Comparison of ENCODE assay signal across 8 cellular contexts in the genomic region with DNA sequence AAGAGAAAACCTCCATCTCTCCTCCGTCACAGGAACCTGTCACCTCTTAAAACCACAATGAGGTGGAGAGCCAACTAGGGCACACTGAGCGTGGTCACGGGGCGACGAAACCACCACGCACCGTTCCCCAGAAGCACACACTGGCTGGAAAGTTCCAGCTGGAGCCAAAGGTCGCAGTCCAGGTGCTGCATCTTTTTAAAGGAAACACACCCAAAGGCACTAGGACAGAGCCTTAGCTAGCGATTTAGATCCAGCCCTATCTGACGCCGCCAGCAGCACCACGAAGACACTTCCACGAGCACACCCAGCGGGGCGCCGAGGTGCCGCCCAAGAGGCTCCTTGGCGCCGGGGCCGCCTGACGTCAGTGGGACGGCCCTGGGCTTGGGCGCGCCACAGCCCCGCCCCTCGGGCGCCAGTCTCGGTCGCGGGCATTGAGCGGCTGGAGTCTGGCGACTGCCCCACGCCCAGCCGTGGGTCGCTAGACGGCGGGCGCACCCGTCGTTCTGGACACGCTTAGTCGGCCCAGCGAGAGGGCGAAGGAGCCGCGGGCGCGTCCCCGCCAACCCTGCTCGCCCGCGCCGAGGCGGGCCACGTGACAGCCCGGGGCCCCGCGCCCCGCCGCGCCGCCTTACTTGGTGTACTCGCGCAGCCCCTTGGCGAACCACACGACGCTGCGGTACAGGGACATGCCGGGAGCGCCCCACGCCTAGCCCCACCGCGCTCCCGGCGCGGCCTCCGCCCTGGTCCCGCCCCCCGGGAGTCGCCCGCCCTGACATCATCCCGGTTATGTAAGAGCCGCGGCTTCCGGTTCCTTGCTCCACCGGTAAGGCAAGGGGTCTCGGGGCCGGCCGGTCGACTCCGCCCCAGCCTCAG. TPM values are rescaled to one million over a fixed set of nuclear protein-coding genes. Genes with fewer than 3 reads are reported as not detected.
DNase-seq lines count a peak whose midpoint lies in the region; ATAC-seq and TF ChIP-seq lines count a peak whose summit lies in the region.

A gene with protein sequence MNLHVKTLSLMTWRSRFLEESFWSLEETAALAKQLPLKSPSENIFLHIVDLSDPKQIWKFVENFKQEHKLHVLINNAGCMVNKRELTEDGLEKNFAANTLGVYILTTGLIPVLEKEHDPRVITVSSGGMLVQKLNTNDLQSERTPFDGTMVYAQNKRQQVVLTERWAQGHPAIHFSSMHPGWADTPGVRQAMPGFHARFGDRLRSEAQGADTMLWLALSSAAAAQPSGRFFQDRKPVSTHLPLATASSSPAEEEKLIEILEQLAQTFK (minus strand): TSS at position 742 of the 873 bp plus-strand sequence. CDS start 4,504 bp downstream, outside the sequence.

- H3K4me3 ChIP-seq in KMS-11 (IDR thresholded peaks at IDR 0.05; ENCODE audit: insufficient read depth, low read depth, low read length) (no peak within 1 kb of the TSS), neuron (ENCODE audit: low read length) (peak within 1 kb of the TSS; percentile 48), subcutaneous abdominal adipose tissue (ENCODE audit: low read depth in 1 of 5, low read length in 5 of 5) (peak within 1 kb of the TSS; percentile 74 to 92 (median 80))

- peak within 1 kb of the TSS; percentile 88 for H3K27ac ChIP-seq in KMS-11
- peak within 1 kb of the TSS; percentile 96 for H3K27ac ChIP-seq in foreskin keratinocyte
- peak within 1 kb of the TSS; percentile 99 for H3K27ac ChIP-seq in subcutaneous abdominal adipose tissue (ENCODE audit: low read depth, low read length)

- ATAC-seq in GM21737 (IDR thresholded peaks at IDR 0.05; ENCODE audit: unreplicated experiment): peak; percentile 84
- ATAC-seq in foreskin keratinocyte: peak; percentile 84

- peak within 1 kb of the TSS; percentile 88 for H3K9ac ChIP-seq in KMS-11
- peak within 1 kb of the TSS; percentile 89 to 97 (median 92) for H3K9ac ChIP-seq in subcutaneous abdominal adipose tissue (ENCODE audit: low read length in 5 of 5)

- peak within 1 kb of the TSS; percentile 64 for H2AFZ ChIP-seq in KMS-11 (ENCODE audit: low read depth)
- H2AFZ ChIP-seq in neuron (ENCODE audit: low read depth, low read length): peak within 1 kb of the TSS; percentile 24

- peaks cover 30% of the 10 kb centered on the region for H3K4me1 ChIP-seq in KMS-11 (ENCODE audit: low read depth, poor library complexity, severe bottlenecking)
- H3K4me1 ChIP-seq in foreskin keratinocyte: no peaks in the 10 kb centered on the region
- peaks cover 26% of the 10 kb centered on the region for H3K4me1 ChIP-seq in neuron (ENCODE audit: insufficient read depth, low read length)
- peaks cover 17 to 61% (median 53%) of the 10 kb centered on the region in 5 donors for H3K4me1 ChIP-seq in subcutaneous abdominal adipose tissue (ENCODE audit: control insufficient read depth in 5 of 5, insufficient read depth in 5 of 5, low read length in 5 of 5)

- peak within 1 kb of the TSS; percentile 54 for H3K4me2 ChIP-seq in KMS-11

- TF ChIP-seq CTCF in KMS-11 (conservative IDR thresholded peaks at IDR 0.05; ENCODE audit: low read depth, low read length) (no peak), foreskin keratinocyte (conservative IDR thresholded peaks at IDR 0.05) (peak; percentile 38)

- DNase-seq in ELR (ENCODE audit: low read depth) (peak; percentile 87), SHP77 treated with DMSO at 0.1 percent for 48 hours (lab: John Stamatoyannopoulos, UW) (peak; percentile 33), foreskin keratinocyte (peak; percentile 33 to 58)
- DNase-seq in activated gamma-delta T cell treated with anti-CD3 and anti-CD28 coated beads, Interleukin-2, amount 50 U/mL, for 16 hours (ENCODE audit: low read depth): peak; percentile 72

- H3K36me3 ChIP-seq in KMS-11 (ENCODE audit: insufficient read depth) (no peaks in the 10 kb centered on the region), neuron (ENCODE audit: insufficient read depth, low read length) (no peaks in the 10 kb centered on the region), subcutaneous abdominal adipose tissue (ENCODE audit: control insufficient read depth in 5 of 5, insufficient read depth in 5 of 5, low read length in 5 of 5) (peaks cover 0 to 6% (median 3%) of the 10 kb centered on the region in 5 donors)

- no peaks in the 10 kb centered on the region for H4K20me1 ChIP-seq in KMS-11 (ENCODE audit: insufficient read depth)

- H3K79me2 ChIP-seq in KMS-11 (ENCODE audit: insufficient read depth, low read depth): no peaks in the 10 kb centered on the region

- H3K27me3 ChIP-seq in KMS-11 (ENCODE audit: insufficient read depth, low read depth) (no peaks in the 10 kb centered on the region), foreskin keratinocyte (no peaks in the 10 kb centered on the region), neuron (ENCODE audit: insufficient read depth, low read length) (no peaks in the 10 kb centered on the region), subcutaneous abdominal adipose tissue (ENCODE audit: control insufficient read depth in 5 of 5, insufficient read depth in 4 of 5, low read length in 5 of 5) (no peaks in the 10 kb centered on the region)

- H3K9me3 ChIP-seq in neuron (ENCODE audit: low read length) (no peaks in the 10 kb centered on the region), subcutaneous abdominal adipose tissue (ENCODE audit: control insufficient read depth in 5 of 5, low read length in 5 of 5) (no peaks in the 10 kb centered on the region)

RNA-seq across cellular contexts. Expression of the gene that starts here (rescaled TPM):
- 2.2 and 2.6 TPM in 2 replicates for total RNA-seq in foreskin keratinocyte
- polyA plus RNA-seq in foreskin keratinocyte: 4.7 and 5.0 TPM in 2 replicates

Comparison
In these comparisons a context has a peak if more than half of its experiments do, and no peak if none do; other contexts are left out.
1. DNase-seq: peak in every context shown above with its lines; median percentile 87 in ELR; 72 in activated gamma-delta T cell treated with anti-CD3 and anti-CD28 coated beads, Interleukin-2, amount 50 U/mL, for 16 hours; 46 in foreskin keratinocyte; 33 in SHP77 treated with DMSO at 0.1 percent for 48 hours.